In genomic region chr1:67672260-67672803, GRCh38 we compare ENCODE assay signal across 28 cellular contexts.
"Had no signal": no experiment of that assay in that cellular context is flagged by ENCODE, and none has a peak within 500 bp of the region (broad histone marks: within the 10 kb centered on the region; RNA-seq: fewer than 3 reads in every experiment).

No MANE protein-coding gene starts in this region.

- H3K27me3 Mint-ChIP-seq: activated naive CD4-positive, alpha-beta T cell treated with anti-CD3 and anti-CD28 coated beads, Interleukin-2, amount 50 U/mL, for 24 hours; type B pancreatic cell had no signal

- H3K4me3 Mint-ChIP-seq: activated B cell treated with CpG ODN at 0.5 μM for 24 hours; activated CD8-positive, alpha-beta memory T cell treated with anti-CD3 and anti-CD28 coated beads, Interleukin-2, amount 10 ng/mL, durations not matched to agents 7 days and 5 days; activated CD8-positive, alpha-beta T cell treated with anti-CD3 and anti-CD28 coated beads, Interleukin-2, amount 10 ng/mL, durations not matched to agents 7 days and 5 days; activated naive CD4-positive, alpha-beta T cell treated with anti-CD3 and anti-CD28 coated beads, Interleukin-2, amount 50 U/mL, for 24 hours; activated naive CD8-positive, alpha-beta T cell treated with anti-CD3 and anti-CD28 coated beads, Interleukin-2, amount 50 U/mL, for 24 hours; naive thymus-derived CD4-positive, alpha-beta T cell; stimulated activated effector memory CD8-positive, alpha-beta T cell treated with anti-CD3 and anti-CD28 coated beads, Interleukin-12 subunit alpha, Interleukin-12 subunit beta, amount 100 ng/mL, for 72 hours; stimulated activated naive CD8-positive, alpha-beta T cell treated with anti-CD3 and anti-CD28 coated beads, Interleukin-15, Interleukin-2, amounts not matched to agents 100 ng/mL and 50 ng/mL, for 24 hours; T-helper 2 cell treated with Interferon-gamma antibody and Interleukin-4, amounts not matched to agents 5 μg/mL and 100 μg/mL, for 36 hours; type B pancreatic cell had no signal

- H3K27ac Mint-ChIP-seq: activated B cell treated with CpG ODN at 0.5 μM for 24 hours; activated CD8-positive, alpha-beta memory T cell treated with anti-CD3 and anti-CD28 coated beads, Interleukin-2, amount 10 ng/mL, durations not matched to agents 7 days and 5 days; activated CD8-positive, alpha-beta T cell treated with anti-CD3 and anti-CD28 coated beads, Interleukin-2, amount 10 ng/mL, durations not matched to agents 7 days and 5 days; activated naive CD4-positive, alpha-beta T cell treated with anti-CD3 and anti-CD28 coated beads, Interleukin-2, amount 50 U/mL, for 24 hours; activated naive CD8-positive, alpha-beta T cell treated with anti-CD3 and anti-CD28 coated beads, Interleukin-2, amount 50 U/mL, for 24 hours; activated T-helper 2 cell treated with anti-CD3 and anti-CD28 coated beads, Interferon-gamma antibody, Interleukin-2, Interleukin-4, amounts not matched to agents 10 μg/mL and 5 μg/mL and 100 μg/mL, durations not matched to agents 14 hours and 24 hours and 36 hours; progenitor cell of endocrine pancreas; stimulated activated naive CD8-positive, alpha-beta T cell treated with anti-CD3 and anti-CD28 coated beads, Interleukin-15, Interleukin-2, amounts not matched to agents 100 ng/mL and 50 ng/mL, for 24 hours; T-helper 2 cell treated with Interferon-gamma antibody and Interleukin-4, amounts not matched to agents 5 μg/mL and 100 μg/mL, for 36 hours; type B pancreatic cell had no signal

- DNase-seq: activated B cell treated with CpG ODN at 0.5 μM for 24 hours; activated CD4-positive, alpha-beta T cell treated with anti-CD3 and anti-CD28 coated beads, Interleukin-2, amount 50 U/mL, for 1 hour; activated CD8-positive, alpha-beta memory T cell treated with anti-CD3 and anti-CD28 coated beads, Interleukin-2, amount 10 ng/mL, durations not matched to agents 7 days and 5 days; activated CD8-positive, alpha-beta T cell treated with anti-CD3 and anti-CD28 coated beads, Interleukin-2, amount 10 ng/mL, durations not matched to agents 7 days and 5 days; activated naive CD8-positive, alpha-beta T cell treated with anti-CD3 and anti-CD28 coated beads, Interleukin-2, amount 50 U/mL, for 24 hours; activated T-cell treated with anti-CD3 and anti-CD28 coated beads, Interleukin-2, amount 50 U/mL, for 48 hours; amygdala; central memory CD4-positive, alpha-beta T cell; foreskin fibroblast; heart right ventricle; mammary epithelial cell; midbrain; naive thymus-derived CD4-positive, alpha-beta T cell; ovary; retina; sigmoid colon; small intestine; stimulated activated CD4-positive, alpha-beta T cell treated with anti-CD3 and anti-CD28 coated beads, Interleukin-4, amount 100 ng/mL, for 24 hours; substantia nigra; uterus had no signal

- H3K9me3 Mint-ChIP-seq: activated B cell treated with CpG ODN at 0.5 μM for 24 hours; activated naive CD4-positive, alpha-beta T cell treated with anti-CD3 and anti-CD28 coated beads, Interleukin-2, amount 50 U/mL, for 24 hours; activated naive CD8-positive, alpha-beta T cell treated with anti-CD3 and anti-CD28 coated beads, Interleukin-2, amount 50 U/mL, for 24 hours; activated T-helper 2 cell treated with anti-CD3 and anti-CD28 coated beads, Interferon-gamma antibody, Interleukin-2, Interleukin-4, amounts not matched to agents 10 μg/mL and 5 μg/mL and 100 μg/mL, durations not matched to agents 14 hours and 24 hours and 36 hours; naive thymus-derived CD4-positive, alpha-beta T cell; stimulated activated effector memory CD8-positive, alpha-beta T cell treated with anti-CD3 and anti-CD28 coated beads, Interleukin-12 subunit alpha, Interleukin-12 subunit beta, amount 100 ng/mL, for 72 hours; stimulated activated naive CD8-positive, alpha-beta T cell treated with anti-CD3 and anti-CD28 coated beads, Interleukin-15, Interleukin-2, amounts not matched to agents 100 ng/mL and 50 ng/mL, for 24 hours; T-helper 2 cell treated with Interferon-gamma antibody and Interleukin-4, amounts not matched to agents 5 μg/mL and 100 μg/mL, for 36 hours had no signal

- H3K36me3 Mint-ChIP-seq: activated CD8-positive, alpha-beta memory T cell treated with anti-CD3 and anti-CD28 coated beads, Interleukin-2, amount 10 ng/mL, durations not matched to agents 7 days and 5 days; activated naive CD4-positive, alpha-beta T cell treated with anti-CD3 and anti-CD28 coated beads, Interleukin-2, amount 50 U/mL, for 24 hours; naive thymus-derived CD4-positive, alpha-beta T cell; stimulated activated effector memory CD8-positive, alpha-beta T cell treated with anti-CD3 and anti-CD28 coated beads, Interleukin-12 subunit alpha, Interleukin-12 subunit beta, amount 100 ng/mL, for 72 hours; type B pancreatic cell had no signal

- ATAC-seq: activated CD8-positive, alpha-beta memory T cell treated with anti-CD3 and anti-CD28 coated beads, Interleukin-2, amount 10 ng/mL, durations not matched to agents 7 days and 5 days; activated CD8-positive, alpha-beta T cell treated with anti-CD3 and anti-CD28 coated beads, Interleukin-2, amount 10 ng/mL, durations not matched to agents 7 days and 5 days; activated naive CD8-positive, alpha-beta T cell treated with anti-CD3 and anti-CD28 coated beads, Interleukin-2, amount 50 U/mL, for 24 hours; esophagus mucosa; naive thymus-derived CD4-positive, alpha-beta T cell; stimulated activated effector memory CD8-positive, alpha-beta T cell treated with anti-CD3 and anti-CD28 coated beads, Interleukin-12 subunit alpha, Interleukin-12 subunit beta, amount 100 ng/mL, for 72 hours had no signal
